In genomic region chr12:52121848-52122838, GRCh38 we compare ENCODE assay signal across 8 cellular contexts. TPM values are rescaled to one million over a fixed set of nuclear protein-coding genes. Genes with fewer than 3 reads are reported as not detected.
DNase-seq lines count a peak whose midpoint lies in the region; ATAC-seq and TF ChIP-seq lines count a peak whose summit lies in the region.

No MANE protein-coding gene starts in this region.

- H3K27ac ChIP-seq in dorsolateral prefrontal cortex = no peak overlapping the region

- H3K4me3 ChIP-seq in dorsolateral prefrontal cortex = no peak overlapping the region

- no peak for ATAC-seq in HG02610 (IDR thresholded peaks at IDR 0.05; ENCODE audit: unreplicated experiment)

- intact Hi-C loops in dorsolateral prefrontal cortex (cut with DNase I) = loop anchor here (5.0 kb wide), 1 partner anchor 95 kb away; no protein-coding TSS in a partner anchor

- peak; percentile 35 to 83 (median 72) for TF ChIP-seq CTCF in dorsolateral prefrontal cortex (IDR thresholded peaks at IDR 0.05 in 54 of 56, conservative IDR thresholded peaks at IDR 0.05 in 2 of 56; ENCODE audit: low read depth in 1 of 56, partially characterized antibody in 56 of 56)

- peaks cover 0 to 4% (median 0%) of the 10 kb centered on the region in 45 donors for H3K27me3 ChIP-seq in dorsolateral prefrontal cortex

- DNase-seq in NCI-H526 (lab: John Stamatoyannopoulos, UW) (peak; percentile 16 to 75), NCI-H526 treated with DMSO at 0.1 percent for 48 hours (lab: John Stamatoyannopoulos, UW) (no peak), NCI-H2196 treated with DMSO at 0.1 percent for 48 hours (lab: John Stamatoyannopoulos, UW; ENCODE audit: unreplicated experiment) (peak; percentile 39), dorsolateral prefrontal cortex (peak in 9 of 10 donors; percentile 22 to 75 (median 58)), lung microvascular endothelial cell (ENCODE audit: low read depth in 2 of 2) (peak; percentile 61 to 65)
- DNase-seq in activated CD4-positive, alpha-beta T cell treated with anti-CD3 and anti-CD28 coated beads, Interleukin-2, amount 50 U/mL, for 1 hour = peak; percentile 68
- DNase-seq in stimulated activated CD8-positive, alpha-beta memory T cell treated with anti-CD3 and anti-CD28 coated beads, Interleukin-15, amount 100 ng/mL, for 24 hours (ENCODE audit: low read depth) = peak; percentile 44

RNA-seq across cellular contexts. Expression of gene SMIM41, which starts 42.6 kb away (rescaled TPM):
- 1 to 10 TPM in 2 of 120 experiments, under 1 TPM in 10, not detected in 108; 0.33 to 3.7 (median 0.55) TPM for total RNA-seq in dorsolateral prefrontal cortex
- under 0.01 TPM in 1 of 2 replicates, not detected in the other for total RNA-seq in lung microvascular endothelial cell

RNA-seq across cellular contexts. Expression of gene ATG101, which starts 52.4 kb away (rescaled TPM):
- total RNA-seq in dorsolateral prefrontal cortex (10 to 100 TPM; 19.6 to 42.5 (median 31.5) TPM), lung microvascular endothelial cell (41.8 and 66.5 TPM in 2 replicates)
